ENCODE assay signal across 8 cellular contexts in the genomic region with DNA sequence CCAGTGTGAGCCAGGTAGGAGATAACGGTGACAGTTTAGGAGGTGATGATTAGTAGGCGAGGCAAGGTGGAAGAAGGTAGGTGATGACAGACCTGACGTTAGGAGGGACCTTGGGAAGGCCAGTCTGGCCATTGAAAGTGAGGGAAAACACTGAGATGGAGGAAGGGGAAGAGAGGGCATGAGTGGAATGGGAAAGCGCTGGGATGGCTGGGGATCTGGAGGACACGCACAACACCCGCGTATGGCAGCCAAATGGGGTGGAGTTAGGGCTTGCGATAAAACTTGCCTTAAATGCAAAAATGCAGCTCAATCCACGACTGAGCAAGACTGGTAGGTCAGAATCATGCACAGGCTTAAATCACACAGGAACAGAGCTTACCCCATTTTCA. TPM values are rescaled to one million over a fixed set of nuclear protein-coding genes. Genes with fewer than 3 reads are reported as not detected.
DNase-seq lines count a peak whose midpoint lies in the region; ATAC-seq and TF ChIP-seq lines count a peak whose summit lies in the region.

No MANE protein-coding gene starts in this region.

- H3K18ac ChIP-seq in mesendoderm (ENCODE audit: low read length), result no peak overlapping the region

- no peaks in the 10 kb centered on the region for H3K27me3 Mint-ChIP-seq in activated T-cell treated with anti-CD3 and anti-CD28 coated beads, Interleukin-2, amount 50 U/mL, for 4 hours (ENCODE audit: low read depth)

- no CpG with 5 or more reads among the region's 9 CpGs for WGBS in mesendoderm (ENCODE audit: extremely low coverage, insufficient coverage, low lambda C conversion rate)
- WGBS in transverse colon (ENCODE audit: low coverage in 1 of 2), 2 donors, result 51 to 70% methylated on average over 6 to 9 of the region's 9 CpGs

- H3K4ac ChIP-seq in mesendoderm (ENCODE audit: low read depth, low read length), result no peak overlapping the region

- DNase-seq in activated T-cell treated with anti-CD3 and anti-CD28 coated beads, Interleukin-2, amount 50 U/mL, for 4 hours, result no peak
- no peak for DNase-seq in activated T-cell treated with anti-CD3 and anti-CD28 coated beads, Interleukin-2, amount 50 U/mL, for 48 hours
- no peak for DNase-seq in choroid plexus epithelial cell (ENCODE audit: low read depth)
- DNase-seq in mesendoderm, result no peak
- no peak for DNase-seq in transverse colon
- no peak for DNase-seq in stimulated activated CD4-positive, alpha-beta T cell treated with anti-CD3 and anti-CD28 coated beads, Interleukin-1b, Interleukin-23, amount 100 ng/mL, for 48 hours
- no peak for DNase-seq in NCI-H2107 treated with DMSO at 0.1 percent for 48 hours (lab: John Stamatoyannopoulos, UW; ENCODE audit: unreplicated experiment)

- H3K36me3 Mint-ChIP-seq in activated T-cell treated with anti-CD3 and anti-CD28 coated beads, Interleukin-2, amount 50 U/mL, for 4 hours (ENCODE audit: insufficient read depth), result no peaks in the 10 kb centered on the region

- no peak overlapping the region for H2BK120ac ChIP-seq in mesendoderm (ENCODE audit: low read depth, low read length)

- in situ Hi-C loops in transverse colon (cut with MboI; ENCODE audit: low pct_ligation_motif_present in 1 of 4, low pct_unique_long_range_greater_than_20kb in 1 of 4, low sequenced_read_pairs in 3 of 4), result no loop called here

- peak overlapping the region; percentile 78 for H3K4me3 Mint-ChIP-seq in activated T-cell treated with anti-CD3 and anti-CD28 coated beads, Interleukin-2, amount 50 U/mL, for 4 hours

- no peak for TF ChIP-seq POLR2A in transverse colon (IDR thresholded peaks at IDR 0.05)

- no peak for ATAC-seq in activated T-cell treated with anti-CD3 and anti-CD28 coated beads, Interleukin-2, amount 50 U/mL, for 4 hours
- ATAC-seq in HG03196 (IDR thresholded peaks at IDR 0.05; ENCODE audit: unreplicated experiment), result no peak

- H2AK5ac ChIP-seq in mesendoderm (ENCODE audit: low read length), result no peak overlapping the region

- no peak overlapping the region for H4K5ac ChIP-seq in mesendoderm (ENCODE audit: low read length)

- no peaks in the 10 kb centered on the region for H3K79me1 ChIP-seq in mesendoderm (ENCODE audit: low read length)

- H3K56ac ChIP-seq in mesendoderm (ENCODE audit: low read length), result peak overlapping the region; percentile 74

- peak overlapping the region; percentile 70 for H3K4me2 ChIP-seq in mesendoderm (ENCODE audit: low read length)

- intact Hi-C loops in transverse colon (cut with DNase I; ENCODE audit: low total_unique reads), result no loop called here

- H3K27ac ChIP-seq in mesendoderm (ENCODE audit: low read depth, low read length) (no peak overlapping the region), transverse colon (peak overlapping the region in 3 of 4 donors; percentile 64 to 76 (median 70))

- no peak overlapping the region for H4K8ac ChIP-seq in mesendoderm (ENCODE audit: low read depth, low read length)

- no peak overlapping the region for H2BK15ac ChIP-seq in mesendoderm (replicated peaks; ENCODE audit: low read depth)

- H3K23ac ChIP-seq in mesendoderm (ENCODE audit: low read length), result no peak overlapping the region

- TF ChIP-seq EP300 in transverse colon (IDR thresholded peaks at IDR 0.05; ENCODE audit: low read depth), result no peak

- H3K79me2 ChIP-seq in mesendoderm (ENCODE audit: control insufficient read depth, insufficient read depth, low read length), result no peaks in the 10 kb centered on the region

- no peaks in the 10 kb centered on the region for H3K9me3 Mint-ChIP-seq in activated T-cell treated with anti-CD3 and anti-CD28 coated beads, Interleukin-2, amount 50 U/mL, for 4 hours

- H3K27me3 ChIP-seq in mesendoderm (ENCODE audit: insufficient read depth, low read length, poor library complexity) (no peaks in the 10 kb centered on the region), transverse colon (no peaks in the 10 kb centered on the region)

- peaks cover 10% of the 10 kb centered on the region for H3K4me1 Mint-ChIP-seq in activated T-cell treated with anti-CD3 and anti-CD28 coated beads, Interleukin-2, amount 50 U/mL, for 4 hours (ENCODE audit: low read depth)

- no peak overlapping the region for H2BK5ac ChIP-seq in mesendoderm (ENCODE audit: low read length)

- H3K4me1 ChIP-seq in mesendoderm (ENCODE audit: control insufficient read depth, low read depth, low read length), result peaks cover 2% of the 10 kb centered on the region
- H3K4me1 ChIP-seq in transverse colon, result peaks cover 0 to 6% (median 2%) of the 10 kb centered on the region in 4 donors

- TF ChIP-seq CTCF in choroid plexus epithelial cell (conservative IDR thresholded peaks at IDR 0.05; ENCODE audit: low read depth, low read length) (no peak), transverse colon (IDR thresholded peaks at IDR 0.05) (no peak)

- H3K36me3 ChIP-seq in mesendoderm (ENCODE audit: control insufficient read depth, insufficient read depth, low read length), result no peaks in the 10 kb centered on the region
- no peaks in the 10 kb centered on the region for H3K36me3 ChIP-seq in transverse colon

- H3K4me3 ChIP-seq in choroid plexus epithelial cell (ENCODE audit: low read depth, low read length), result peak overlapping the region; percentile 80
- peak overlapping the region; percentile 38 for H3K4me3 ChIP-seq in mesendoderm (ENCODE audit: low read length)
- peak overlapping the region in 3 of 4 donors; percentile 41 to 65 (median 50) for H3K4me3 ChIP-seq in transverse colon

- H3K9me3 ChIP-seq in transverse colon, result no peaks in the 10 kb centered on the region

- H3K9ac ChIP-seq in mesendoderm (ENCODE audit: low read length), result peak overlapping the region; percentile 44

RNA-seq across cellular contexts. Expression of gene CDKL2, which starts 0.6 kb away (rescaled TPM):
- total RNA-seq in activated T-cell treated with anti-CD3 and anti-CD28 coated beads, Interleukin-2, amount 50 U/mL, for 4 hours, result under 1 TPM in 2 of 3 donors, not detected in 1; 0.08 to 0.33 TPM
- 0.14 TPM for polyA plus RNA-seq in mesendoderm (2013, experiment 1 of 2)
- 0.15 TPM for polyA plus RNA-seq in mesendoderm (2013, experiment 2 of 2)
- 1 to 10 TPM in 2 of 4 donors, under 1 TPM in 1, not detected in 1; 0.79 to 7.6 (median 1.2) TPM for total RNA-seq in transverse colon

RNA-seq across cellular contexts. Expression of gene G3BP2, which starts 42.3 kb away (rescaled TPM):
- 100 to 1,000 TPM; 177 to 196 (median 189) TPM for total RNA-seq in activated T-cell treated with anti-CD3 and anti-CD28 coated beads, Interleukin-2, amount 50 U/mL, for 4 hours
- polyA plus RNA-seq in mesendoderm (2013, experiment 1 of 2), result 150 TPM
- 151 TPM for polyA plus RNA-seq in mesendoderm (2013, experiment 2 of 2)
- 100 to 1,000 TPM in 2 of 4 donors, 10 to 100 TPM in 2; 50.7 to 110 (median 88.0) TPM for total RNA-seq in transverse colon
